1 cellular context compared by ENCODE assay signal in the genomic region with DNA sequence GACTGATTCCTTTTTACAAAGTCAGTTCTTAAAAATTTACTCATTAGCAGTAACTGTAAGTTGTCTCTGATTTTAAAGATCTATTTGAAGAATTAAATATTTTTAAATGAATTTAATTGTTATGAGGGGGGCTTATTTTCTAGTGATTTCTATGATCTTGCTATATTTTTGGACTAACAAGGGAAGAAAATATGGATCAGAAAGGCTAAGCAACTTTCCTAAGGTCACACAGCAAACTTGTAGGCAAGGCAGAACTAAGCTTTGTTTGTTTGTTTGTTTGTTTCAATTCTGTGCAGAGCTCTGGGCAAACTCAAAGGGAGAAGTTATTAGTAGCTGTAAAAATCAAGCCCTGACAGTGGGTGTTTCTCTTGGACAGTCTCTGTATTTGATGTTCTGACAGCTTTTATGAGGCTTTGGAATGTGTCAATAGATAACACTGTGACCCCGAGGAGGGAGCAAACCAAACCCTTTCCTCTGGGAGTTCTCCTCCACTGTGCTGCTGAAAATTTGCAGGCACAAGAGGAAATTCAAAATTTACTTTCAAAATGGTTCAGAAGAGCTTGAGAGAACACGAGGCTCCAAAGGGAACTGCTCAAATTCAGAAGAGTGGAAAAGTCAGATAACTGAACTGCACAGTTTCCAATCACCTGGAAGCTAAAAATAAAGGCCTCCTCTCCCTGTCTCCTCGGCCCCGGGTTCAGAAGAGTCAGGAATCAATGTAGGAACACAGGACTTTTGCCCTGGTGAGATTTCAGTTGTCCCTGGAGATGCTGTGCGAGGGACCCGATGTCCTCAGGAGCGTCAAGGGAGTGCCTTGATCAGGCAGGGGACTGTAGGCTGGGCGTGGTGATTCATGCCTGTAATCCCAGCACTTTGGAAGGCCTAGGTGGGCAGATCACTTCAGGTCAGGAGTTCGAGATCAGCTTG.
TF ChIP-seq lines count a peak whose summit lies in the region.

No MANE protein-coding gene starts in this region.

TF ChIP-seq in K562, 482 proteins besides CTCF, POLR2A, EP300 and RAD21:
- TF ChIP-seq, protein P1, sequence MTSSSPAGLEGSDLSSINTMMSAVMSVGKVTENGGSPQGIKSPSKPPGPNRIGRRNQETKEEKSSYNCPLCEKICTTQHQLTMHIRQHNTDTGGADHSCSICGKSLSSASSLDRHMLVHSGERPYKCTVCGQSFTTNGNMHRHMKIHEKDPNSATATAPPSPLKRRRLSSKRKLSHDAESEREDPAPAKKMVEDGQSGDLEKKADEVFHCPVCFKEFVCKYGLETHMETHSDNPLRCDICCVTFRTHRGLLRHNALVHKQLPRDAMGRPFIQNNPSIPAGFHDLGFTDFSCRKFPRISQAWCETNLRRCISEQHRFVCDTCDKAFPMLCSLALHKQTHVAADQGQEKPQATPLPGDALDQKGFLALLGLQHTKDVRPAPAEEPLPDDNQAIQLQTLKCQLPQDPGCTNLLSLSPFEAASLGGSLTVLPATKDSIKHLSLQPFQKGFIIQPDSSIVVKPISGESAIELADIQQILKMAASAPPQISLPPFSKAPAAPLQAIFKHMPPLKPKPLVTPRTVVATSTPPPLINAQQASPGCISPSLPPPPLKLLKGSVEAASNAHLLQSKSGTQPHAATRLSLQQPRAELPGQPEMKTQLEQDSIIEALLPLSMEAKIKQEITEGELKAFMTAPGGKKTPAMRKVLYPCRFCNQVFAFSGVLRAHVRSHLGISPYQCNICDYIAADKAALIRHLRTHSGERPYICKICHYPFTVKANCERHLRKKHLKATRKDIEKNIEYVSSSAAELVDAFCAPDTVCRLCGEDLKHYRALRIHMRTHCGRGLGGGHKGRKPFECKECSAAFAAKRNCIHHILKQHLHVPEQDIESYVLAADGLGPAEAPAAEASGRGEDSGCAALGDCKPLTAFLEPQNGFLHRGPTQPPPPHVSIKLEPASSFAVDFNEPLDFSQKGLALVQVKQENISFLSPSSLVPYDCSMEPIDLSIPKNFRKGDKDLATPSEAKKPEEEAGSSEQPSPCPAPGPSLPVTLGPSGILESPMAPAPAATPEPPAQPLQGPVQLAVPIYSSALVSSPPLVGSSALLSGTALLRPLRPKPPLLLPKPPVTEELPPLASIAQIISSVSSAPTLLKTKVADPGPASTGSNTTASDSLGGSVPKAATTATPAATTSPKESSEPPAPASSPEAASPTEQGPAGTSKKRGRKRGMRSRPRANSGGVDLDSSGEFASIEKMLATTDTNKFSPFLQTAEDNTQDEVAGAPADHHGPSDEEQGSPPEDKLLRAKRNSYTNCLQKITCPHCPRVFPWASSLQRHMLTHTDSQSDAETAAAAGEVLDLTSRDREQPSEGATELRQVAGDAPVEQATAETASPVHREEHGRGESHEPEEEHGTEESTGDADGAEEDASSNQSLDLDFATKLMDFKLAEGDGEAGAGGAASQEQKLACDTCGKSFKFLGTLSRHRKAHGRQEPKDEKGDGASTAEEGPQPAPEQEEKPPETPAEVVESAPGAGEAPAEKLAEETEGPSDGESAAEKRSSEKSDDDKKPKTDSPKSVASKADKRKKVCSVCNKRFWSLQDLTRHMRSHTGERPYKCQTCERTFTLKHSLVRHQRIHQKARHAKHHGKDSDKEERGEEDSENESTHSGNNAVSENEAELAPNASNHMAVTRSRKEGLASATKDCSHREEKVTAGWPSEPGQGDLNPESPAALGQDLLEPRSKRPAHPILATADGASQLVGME (CRISPR knock-in tag; IDR thresholded peaks at IDR 0.05): no peak
- peak; percentile 90 for TF ChIP-seq RBM25 (IDR thresholded peaks at IDR 0.05; ENCODE audit: low read depth, low read length, severe bottlenecking)
- TF ChIP-seq ZNF77 (CRISPR knock-in tag; IDR thresholded peaks at IDR 0.05): no peak
- TF ChIP-seq BCOR (IDR thresholded peaks at IDR 0.05): 0 out of 2 replicates have a peak, but pooled peaks have one; percentile 31
- peak; percentile 73 for TF ChIP-seq ZFP36 (IDR thresholded peaks at IDR 0.05; ENCODE audit: low read depth, low read length, partially characterized antibody)
- TF ChIP-seq ADNP (tag; IDR thresholded peaks at IDR 0.05): peak; percentile 48; the same call in 1 of the 2 replicates
